Comparison of ENCODE assay signal across 8 cellular contexts in the genomic region with DNA sequence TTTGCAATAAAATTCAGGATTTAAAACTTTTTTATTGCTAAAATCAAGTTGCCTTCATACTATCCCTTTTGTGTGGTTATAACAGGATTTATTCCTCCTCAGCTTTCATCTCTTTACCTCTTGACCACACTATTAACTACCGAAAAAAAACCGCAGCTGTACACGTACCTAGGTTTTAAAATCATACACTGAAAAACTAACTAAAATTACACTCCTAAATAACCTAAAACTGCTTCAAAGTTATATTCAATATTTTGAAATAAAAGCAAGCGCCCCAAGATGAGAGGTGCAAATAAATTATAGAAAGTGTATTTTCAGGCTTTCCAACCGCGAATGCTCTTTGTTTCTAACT. TPM values are rescaled to one million over a fixed set of nuclear protein-coding genes. Genes with fewer than 3 reads are reported as not detected.
DNase-seq lines count a peak whose midpoint lies in the region; ATAC-seq, FAIRE-seq and TF ChIP-seq lines count a peak whose summit lies in the region.

No MANE protein-coding gene starts in this region.

- no peaks in the 10 kb centered on the region for H3K36me3 ChIP-seq in Panc1 (ENCODE audit: control insufficient read depth, insufficient read depth, low read length)
- no peaks in the 10 kb centered on the region for H3K36me3 ChIP-seq in esophagus muscularis mucosa
- H3K36me3 ChIP-seq in sigmoid colon: no peaks in the 10 kb centered on the region

- H3K9me3 ChIP-seq in Panc1 (ENCODE audit: control insufficient read depth, insufficient read depth, low read depth, low read length) (no peaks in the 10 kb centered on the region), esophagus muscularis mucosa (no peaks in the 10 kb centered on the region), sigmoid colon (no peaks in the 10 kb centered on the region)

- CTCF ChIA-PET in Panc1 (lab: Charles Lee): interaction anchor here (0.9 to 1.1 kb wide), 2 partner anchors 38 to 101 kb away, joined by 3 read pairs; no protein-coding TSS in a partner anchor

- POLR2A ChIA-PET in Panc1 (lab: Charles Lee): no interaction called here

- H3K27ac ChIP-seq in Panc1 (ENCODE audit: low read length) (0 out of 2 replicates have a peak overlapping the region, but pooled peaks have one; percentile 13), esophagus muscularis mucosa (replicated peaks in 1 of 4) (peak overlapping the region; percentile 91 to 94 (median 92)), sigmoid colon (peak overlapping the region; percentile 92 to 97 (median 95))

- in situ Hi-C loops in Panc1 (cut with HindIII; ENCODE audit: low pct_unique_long_range_greater_than_20kb, low sequenced_read_pairs): no loop called here

- no peak for TF ChIP-seq POLR2A in esophagus muscularis mucosa (IDR thresholded peaks at IDR 0.05; ENCODE audit: low read depth)
- TF ChIP-seq POLR2A in sigmoid colon (IDR thresholded peaks at IDR 0.05): no peak
- TF ChIP-seq POLR2A in H54 (IDR thresholded peaks at IDR 0.05; ENCODE audit: low read depth, low read length): no peak

- TF ChIP-seq CTCF in Panc1 (IDR thresholded peaks at IDR 0.05) (no peak), esophagus muscularis mucosa (IDR thresholded peaks at IDR 0.05) (no peak), sigmoid colon (IDR thresholded peaks at IDR 0.05) (no peak)

- no peak for TF ChIP-seq EP300 in esophagus muscularis mucosa (IDR thresholded peaks at IDR 0.05)
- no peak for TF ChIP-seq EP300 in sigmoid colon (IDR thresholded peaks at IDR 0.05)

- FAIRE-seq in GM18507 (lab: Jason Lieb, UNC) (peak; percentile 56), H54 (lab: Jason Lieb, UNC) (no peak)

- intact Hi-C loops in Panc1 (cut with micrococcal nuclease; ENCODE audit: unreplicated experiment): loop anchor here (5.0 kb wide), 2 partner anchors 39 to 104 kb away; a partner anchor contains a TSS
- intact Hi-C loops in esophagus muscularis mucosa (cut with DNase I): no loop called here
- intact Hi-C loops in sigmoid colon (cut with DNase I): loop anchor here (1.0 to 10.0 kb wide), 3 partner anchors 38 to 494 kb away; no protein-coding TSS in a partner anchor

- 48% methylated on average over 6 of the region's 6 CpGs for WGBS in esophagus muscularis mucosa
- WGBS in sigmoid colon, 2 donors: 5 to 24% methylated on average over 6 of the region's 6 CpGs

- H3K4me1 ChIP-seq in Panc1 (ENCODE audit: control insufficient read depth, insufficient read depth, low read length) (no peaks in the 10 kb centered on the region), esophagus muscularis mucosa (peaks cover 14 to 36% (median 24%) of the 10 kb centered on the region in 4 donors), sigmoid colon (peaks cover 0 to 22% (median 11%) of the 10 kb centered on the region in 4 donors)

- H3K4me3 ChIP-seq in Panc1 (ENCODE audit: low read depth in 2 of 2, low read length in 2 of 2) (peak overlapping the region; percentile 65 to 93), esophagus muscularis mucosa (peak overlapping the region; percentile 81 to 96 (median 82)), sigmoid colon (peak overlapping the region; percentile 57 to 98 (median 97))

- no TSS peak for BruUV-seq in Panc1 (replicated peaks; lab: Mats Ljungman, UMichigan)

- DNase-seq in GM18507 (ENCODE audit: extremely low spot score, insufficient read length, low read depth) (no peak), Panc1 (ENCODE audit: low read depth, low spot score) (no peak), esophagus muscularis mucosa (ENCODE audit: extremely low spot score) (no peak), sigmoid colon (no peak), NOMO-1 treated with DMSO at 0.1 percent for 48 hours (lab: John Stamatoyannopoulos, UW; ENCODE audit: unreplicated experiment) (no peak), H54 (ENCODE audit: insufficient read length, low spot score) (no peak)

- ATAC-seq in Panc1 (no peak), HG02571 (IDR thresholded peaks at IDR 0.05; ENCODE audit: unreplicated experiment) (no peak), HG03565 (IDR thresholded peaks at IDR 0.05; ENCODE audit: unreplicated experiment) (no peak)

- H3K27me3 ChIP-seq in Panc1 (ENCODE audit: control insufficient read depth, insufficient read depth, low read length): no peaks in the 10 kb centered on the region; the same call in 1 of the 2 replicates
- H3K27me3 ChIP-seq in esophagus muscularis mucosa: no peaks in the 10 kb centered on the region
- no peaks in the 10 kb centered on the region for H3K27me3 ChIP-seq in sigmoid colon

RNA-seq across cellular contexts. Expression of a gene that starts 1.4 kb away (rescaled TPM):
- total RNA-seq in Panc1 (2021; ENCODE audit: unreplicated experiment) (7.0 TPM), esophagus muscularis mucosa (10 to 100 TPM; 54.7 to 68.1 (median 63.1) TPM), sigmoid colon (10 to 100 TPM; 52.9 to 82.0 (median 78.3) TPM)
- 14.2 TPM for polyA plus RNA-seq in Panc1 (2012; ENCODE audit: insufficient read length)
- 100 to 1,000 TPM; 116 to 310 (median 161) TPM for polyA plus RNA-seq in sigmoid colon

RNA-seq across cellular contexts. Expression of a gene that starts 39.0 kb away (rescaled TPM):
- total RNA-seq in Panc1 (2021; ENCODE audit: unreplicated experiment) (54.1 TPM), esophagus muscularis mucosa (10 to 100 TPM; 19.8 to 34.9 (median 27.9) TPM), sigmoid colon (10 to 100 TPM; 26.0 to 46.2 (median 37.6) TPM)
- polyA plus RNA-seq in Panc1 (2012; ENCODE audit: insufficient read length): 43.7 TPM
- polyA plus RNA-seq in sigmoid colon: 10 to 100 TPM; 49.2 to 92.8 (median 58.3) TPM

Comparison
In these comparisons a context has a peak if more than half of its experiments do, and no peak if none do; other contexts are left out.
1. H3K27ac ChIP-seq: peak in every context shown above with its lines; median percentile 95 in sigmoid colon; 92 in esophagus muscularis mucosa; 13 in Panc1.